In genomic region chr13:47146991-47147783, GRCh38 we compare ENCODE assay signal across 11 cellular contexts.
A peak's percentile ranks its signal among the peaks of the same experiment; 100 is the strongest.
DNase-seq lines count a peak whose midpoint lies in the region; ATAC-seq and TF ChIP-seq lines count a peak whose summit lies in the region.
"Had no signal": no experiment of that assay in that cellular context is flagged by ENCODE, and none has a peak within 500 bp of the region (broad histone marks: within the 10 kb centered on the region; RNA-seq: fewer than 3 reads in every experiment).

No MANE protein-coding gene starts in this region.

- peak; percentile 25 for DNase-seq in GM10266 (ENCODE audit: extremely low spot score)
- no peak for DNase-seq in activated CD4-positive, alpha-beta T cell treated with anti-CD3 and anti-CD28 coated beads for 48 hours
- no peak for DNase-seq in activated CD4-positive, alpha-beta T cell treated with anti-CD3 and anti-CD28 coated beads, Interleukin-2, amount 50 U/mL, for 1 hour
- no peak for DNase-seq in T-helper 9 cell
- DNase-seq in hepatic stellate cell (ENCODE audit: low spot score) = no peak
- DNase-seq: aorta; stimulated activated CD8-positive, alpha-beta memory T cell treated with anti-CD3 and anti-CD28 coated beads, Interleukin-4, amount 100 ng/mL, for 48 hours; T-helper 17 cell had no signal

- TF ChIP-seq CTCF in GM10266 (IDR thresholded peaks at IDR 0.05; ENCODE audit: control insufficient read depth, insufficient read depth, low read depth, missing control alignments) = no peak

- ATAC-seq in GM19328 (IDR thresholded peaks at IDR 0.05; ENCODE audit: unreplicated experiment) (peak; percentile 93), HG02678 (IDR thresholded peaks at IDR 0.05; ENCODE audit: unreplicated experiment) (peak; percentile 96), HG03439 (IDR thresholded peaks at IDR 0.05; ENCODE audit: unreplicated experiment) (peak; percentile 94)
- ATAC-seq: T-helper 17 cell had no signal
